23 cellular contexts compared by ENCODE assay signal in genomic region chr12:29067430-29067829, GRCh38.
"Had no signal": no experiment of that assay in that cellular context is flagged by ENCODE, and none has a peak within 500 bp of the region (broad histone marks: within the 10 kb centered on the region; RNA-seq: fewer than 3 reads in every experiment).

No MANE protein-coding gene starts in this region.

- H3K9me3 Mint-ChIP-seq: activated naive CD4-positive, alpha-beta T cell treated with anti-CD3 and anti-CD28 coated beads, Interleukin-2, amount 50 U/mL, for 72 hours; memory B cell; naive thymus-derived CD8-positive, alpha-beta T cell; stimulated activated effector memory CD8-positive, alpha-beta T cell treated with anti-CD3 and anti-CD28 coated beads, Interleukin-12 subunit alpha, Interleukin-12 subunit beta, amount 100 ng/mL, for 72 hours had no signal

- H3K27ac Mint-ChIP-seq: activated CD8-positive, alpha-beta T cell treated with anti-CD3 and anti-CD28 coated beads, Interleukin-2, amount 10 ng/mL, durations not matched to agents 7 days and 5 days; activated naive CD4-positive, alpha-beta T cell treated with anti-CD3 and anti-CD28 coated beads, Interleukin-2, amount 50 U/mL, for 72 hours; memory B cell; naive thymus-derived CD8-positive, alpha-beta T cell; stimulated activated effector memory CD8-positive, alpha-beta T cell treated with anti-CD3 and anti-CD28 coated beads, Interleukin-12 subunit alpha, Interleukin-12 subunit beta, amount 100 ng/mL, for 72 hours; T-helper 17 cell; WTC11 had no signal

- ATAC-seq: activated CD8-positive, alpha-beta T cell treated with anti-CD3 and anti-CD28 coated beads, Interleukin-2, amount 10 ng/mL, durations not matched to agents 7 days and 5 days; activated naive CD4-positive, alpha-beta T cell treated with anti-CD3 and anti-CD28 coated beads, Interleukin-2, amount 50 U/mL, for 72 hours; body of pancreas; mucosa of descending colon; naive thymus-derived CD8-positive, alpha-beta T cell; stimulated activated effector memory CD8-positive, alpha-beta T cell treated with anti-CD3 and anti-CD28 coated beads, Interleukin-12 subunit alpha, Interleukin-12 subunit beta, amount 100 ng/mL, for 72 hours; T-helper 17 cell; WTC11 had no signal

- H3K4me3 ChIP-seq: body of pancreas, colonic mucosa, heart left ventricle, mucosa of descending colon, tibial artery, vagina had no signal

- H3K27ac ChIP-seq: body of pancreas, colonic mucosa, heart left ventricle, neutrophil, parathyroid adenoma, tibial artery, vagina had no signal

- H3K4me3 Mint-ChIP-seq: activated CD8-positive, alpha-beta T cell treated with anti-CD3 and anti-CD28 coated beads, Interleukin-2, amount 10 ng/mL, durations not matched to agents 7 days and 5 days; memory B cell; naive thymus-derived CD8-positive, alpha-beta T cell; stimulated activated effector memory CD8-positive, alpha-beta T cell treated with anti-CD3 and anti-CD28 coated beads, Interleukin-12 subunit alpha, Interleukin-12 subunit beta, amount 100 ng/mL, for 72 hours; T-helper 17 cell; WTC11 had no signal

- H3K27me3 ChIP-seq: body of pancreas, colonic mucosa, heart left ventricle, neutrophil, tibial artery, vagina had no signal

- H3K36me3 Mint-ChIP-seq: activated naive CD4-positive, alpha-beta T cell treated with anti-CD3 and anti-CD28 coated beads, Interleukin-2, amount 50 U/mL, for 72 hours; memory B cell; naive thymus-derived CD8-positive, alpha-beta T cell; stimulated activated effector memory CD8-positive, alpha-beta T cell treated with anti-CD3 and anti-CD28 coated beads, Interleukin-12 subunit alpha, Interleukin-12 subunit beta, amount 100 ng/mL, for 72 hours; WTC11 had no signal

- H3K36me3 ChIP-seq: colonic mucosa, heart left ventricle, neutrophil, tibial artery, vagina had no signal

- H3K4me1 Mint-ChIP-seq: memory B cell; naive thymus-derived CD8-positive, alpha-beta T cell; stimulated activated effector memory CD8-positive, alpha-beta T cell treated with anti-CD3 and anti-CD28 coated beads, Interleukin-12 subunit alpha, Interleukin-12 subunit beta, amount 100 ng/mL, for 72 hours; T-helper 17 cell had no signal

- H3K9me3 ChIP-seq: body of pancreas, colonic mucosa, heart left ventricle, mucosa of descending colon, neutrophil, tibial artery, vagina had no signal

- H3K4me1 ChIP-seq: body of pancreas, colonic mucosa, parathyroid adenoma, tibial artery, vagina had no signal

- DNase-seq: activated CD4-positive, alpha-beta T cell treated with anti-CD3 and anti-CD28 coated beads for 4 hours; activated CD8-positive, alpha-beta memory T cell treated with anti-CD3 and anti-CD28 coated beads, Interleukin-2, amount 50 U/mL, for 4 hours; activated CD8-positive, alpha-beta T cell treated with anti-CD3 and anti-CD28 coated beads, Interleukin-2, amount 10 ng/mL, durations not matched to agents 7 days and 5 days; activated gamma-delta T cell; activated T-cell treated with anti-CD3 and anti-CD28 coated beads, Interleukin-2, amount 50 U/mL, for 48 hours; amygdala; central memory CD4-positive, alpha-beta T cell; colonic mucosa; effector CD4-positive, alpha-beta T cell; foreskin fibroblast; mucosa of descending colon; naive thymus-derived CD8-positive, alpha-beta T cell; T-helper 17 cell had no signal
